In genomic region chrX:150036641-150037040, GRCh38 we compare ENCODE assay signal across 20 cellular contexts.
DNase-seq lines count a peak whose midpoint lies in the region; ATAC-seq, FAIRE-seq and TF ChIP-seq lines count a peak whose summit lies in the region.
"Had no signal": no experiment of that assay in that cellular context is flagged by ENCODE, and none has a peak within 500 bp of the region (broad histone marks: within the 10 kb centered on the region; RNA-seq: fewer than 3 reads in every experiment).

No MANE protein-coding gene starts in this region.

- no peak overlapping the region for H3K4me3 Mint-ChIP-seq in astrocyte (ENCODE audit: unreplicated experiment)
- H3K4me3 Mint-ChIP-seq in activated T-cell treated with anti-CD3 and anti-CD28 coated beads, Interleukin-2, amount 50 U/mL, for 72 hours, result no peak overlapping the region
- H3K4me3 Mint-ChIP-seq: GM23338 had no signal

- H3K4me2 ChIP-seq in astrocyte (ENCODE audit: low read length), result peak overlapping the region; percentile 31
- H3K4me2 ChIP-seq: GM23338, KMS-11 had no signal

- FAIRE-seq in astrocyte (lab: Jason Lieb, UNC), result no peak
- FAIRE-seq: GM12892, GM19239 had no signal

- peak overlapping the region; percentile 60 for H3K27ac ChIP-seq in 22Rv1
- H3K27ac ChIP-seq in astrocyte (ENCODE audit: low read depth, low read length), result no peak overlapping the region
- no peak overlapping the region for H3K27ac ChIP-seq in foreskin keratinocyte
- no peak overlapping the region for H3K27ac ChIP-seq in upper lobe of left lung
- H3K27ac ChIP-seq: KMS-11 had no signal

- H3K4me3 ChIP-seq in astrocyte (ENCODE audit: insufficient read depth, low read depth, low read length), result no peak overlapping the region
- no peak overlapping the region for H3K4me3 ChIP-seq in upper lobe of left lung
- H3K4me3 ChIP-seq: GM23338, MG63 had no signal

- H3K4me1 Mint-ChIP-seq in astrocyte (ENCODE audit: low read depth, unreplicated experiment), result peaks cover 21% of the 10 kb centered on the region
- H3K4me1 Mint-ChIP-seq in activated T-cell treated with anti-CD3 and anti-CD28 coated beads, Interleukin-2, amount 50 U/mL, for 72 hours (ENCODE audit: low read depth), result no peaks in the 10 kb centered on the region

- TF ChIP-seq POLR2A in upper lobe of left lung (IDR thresholded peaks at IDR 0.05), result no peak

- H3K27me3 ChIP-seq in astrocyte (ENCODE audit: insufficient read depth, low read length), result no peaks in the 10 kb centered on the region
- H3K27me3 ChIP-seq in foreskin keratinocyte, result no peaks in the 10 kb centered on the region
- no peaks in the 10 kb centered on the region for H3K27me3 ChIP-seq in upper lobe of left lung
- H3K27me3 ChIP-seq: MG63 had no signal

- WGBS in upper lobe of left lung, 2 donors, result 67 to 89% methylated on average over 3 of the region's 3 CpGs

- no peaks in the 10 kb centered on the region for H3K79me2 ChIP-seq in astrocyte (ENCODE audit: insufficient read depth, low read length)

- H3K9me3 Mint-ChIP-seq in astrocyte (ENCODE audit: unreplicated experiment), result peaks cover 4% of the 10 kb centered on the region
- H3K9me3 Mint-ChIP-seq in activated T-cell treated with anti-CD3 and anti-CD28 coated beads, Interleukin-2, amount 50 U/mL, for 72 hours, result peaks cover 2 to 5% of the 10 kb centered on the region in 2 donors
- H3K9me3 Mint-ChIP-seq: GM23338 had no signal

- H3K27ac Mint-ChIP-seq in astrocyte (ENCODE audit: unreplicated experiment), result peak overlapping the region; percentile 66
- H3K27ac Mint-ChIP-seq in activated T-cell treated with anti-CD3 and anti-CD28 coated beads, Interleukin-2, amount 50 U/mL, for 72 hours, result no peak overlapping the region
- H3K27ac Mint-ChIP-seq: GM23338 had no signal

- no peak overlapping the region for H3K9ac ChIP-seq in astrocyte (ENCODE audit: low read length)
- H3K9ac ChIP-seq: KMS-11 had no signal

- TF ChIP-seq CTCF in 22Rv1 (IDR thresholded peaks at IDR 0.05) (no peak), astrocyte (IDR thresholded peaks at IDR 0.05; ENCODE audit: insufficient read depth, low read depth, low read length) (no peak), foreskin keratinocyte (conservative IDR thresholded peaks at IDR 0.05) (no peak), upper lobe of left lung (IDR thresholded peaks at IDR 0.05) (no peak)

- H4K20me1 ChIP-seq in astrocyte (ENCODE audit: insufficient read depth, low read length), result no peaks in the 10 kb centered on the region

- H3K36me3 ChIP-seq in astrocyte (ENCODE audit: insufficient read depth, low read length) (no peaks in the 10 kb centered on the region), upper lobe of left lung (no peaks in the 10 kb centered on the region)
- H3K36me3 ChIP-seq: MG63 had no signal

- H3K4me1 ChIP-seq in astrocyte (ENCODE audit: insufficient read depth, low read length) (peaks cover 18% of the 10 kb centered on the region), foreskin keratinocyte (peaks cover 26% of the 10 kb centered on the region), upper lobe of left lung (peaks cover 0 to 12% (median 0%) of the 10 kb centered on the region in 4 donors)

- peak; percentile 13 for DNase-seq in M059J (ENCODE audit: low read depth)
- DNase-seq in astrocyte (ENCODE audit: low read depth), result no peak
- DNase-seq in foreskin keratinocyte, result peak; percentile 24 to 60
- no peak for DNase-seq in activated T-cell treated with anti-CD3 and anti-CD28 coated beads, Interleukin-2, amount 50 U/mL, for 72 hours
- no peak for DNase-seq in DMS53 treated with DMSO at 0.1 percent for 48 hours (lab: John Stamatoyannopoulos, UW; ENCODE audit: unreplicated experiment)
- DNase-seq in NCI-H748 (lab: John Stamatoyannopoulos, UW; ENCODE audit: unreplicated experiment), result no peak
- DNase-seq in upper lobe of left lung, result no peak
- DNase-seq: DND-41, GDM1, NCI-H1092 treated with DMSO at 0.1 percent for 48 hours, NCI-H1694 treated with DMSO at 0.1 percent for 48 hours, NCI-H2171, NCI-H774, SHP77 had no signal

- no peaks in the 10 kb centered on the region for H3K27me3 Mint-ChIP-seq in astrocyte (ENCODE audit: low read depth, unreplicated experiment)
- peaks cover 49% of the 10 kb centered on the region for H3K27me3 Mint-ChIP-seq in activated T-cell treated with anti-CD3 and anti-CD28 coated beads, Interleukin-2, amount 50 U/mL, for 72 hours (ENCODE audit: low read depth)

- ATAC-seq in foreskin keratinocyte, result peak; percentile 41
- ATAC-seq in activated T-cell treated with anti-CD3 and anti-CD28 coated beads, Interleukin-2, amount 50 U/mL, for 72 hours (replicated peaks in 1 of 2), result no peak
- no peak for ATAC-seq in upper lobe of left lung (ENCODE audit: low FRiP score in 2 of 2)
- ATAC-seq: GM23338 had no signal

- no peaks in the 10 kb centered on the region for H3K36me3 Mint-ChIP-seq in astrocyte (ENCODE audit: low read depth, unreplicated experiment)
- H3K36me3 Mint-ChIP-seq in activated T-cell treated with anti-CD3 and anti-CD28 coated beads, Interleukin-2, amount 50 U/mL, for 72 hours (ENCODE audit: insufficient read depth in 2 of 2), result peaks cover 2 to 5% of the 10 kb centered on the region in 2 donors

- TF ChIP-seq EP300 in upper lobe of left lung (IDR thresholded peaks at IDR 0.05), result no peak

- H3K9me3 ChIP-seq in astrocyte (ENCODE audit: insufficient read depth, low read depth, low read length), result no peaks in the 10 kb centered on the region
- no peaks in the 10 kb centered on the region for H3K9me3 ChIP-seq in upper lobe of left lung

- H2AFZ ChIP-seq in astrocyte (ENCODE audit: low read depth, low read length), result no peak overlapping the region
- H2AFZ ChIP-seq: GM23338 had no signal

Comparison
In these comparisons a context has a peak if more than half of its experiments do, and no peak if none do; other contexts are left out.
1. DNase-seq: peak in M059J (single experiment) and foreskin keratinocyte (2 of 2); none in astrocyte (single experiment), activated T-cell treated with anti-CD3 and anti-CD28 coated beads, Interleukin-2, amount 50 U/mL, for 72 hours (0 of 2), DMS53 treated with DMSO at 0.1 percent for 48 hours (single experiment), NCI-H748 (single experiment) and upper lobe of left lung (0 of 2).